ENCODE assay signal across 17 cellular contexts in genomic region chr10:75051308-75051707, GRCh38.
"Had no signal": no experiment of that assay in that cellular context is flagged by ENCODE, and none has a peak within 500 bp of the region (broad histone marks: within the 10 kb centered on the region; RNA-seq: fewer than 3 reads in every experiment).

No MANE protein-coding gene starts in this region.

- H3K9me3 ChIP-seq: colonic mucosa, psoas muscle, right lobe of liver, thoracic aorta, transverse colon had no signal

- H3K27me3 ChIP-seq: colonic mucosa, hepatocyte, right lobe of liver, transverse colon had no signal

- H3K36me3 Mint-ChIP-seq: natural killer cell; stimulated activated naive B cell treated with anti-CD40 and anti-IgM and Interleukin-4, amounts not matched to agents 10 μg/mL and 1 μg/mL and 100 μg/mL, for 72 hours had no signal

- ATAC-seq: left lobe of liver; natural killer cell; stimulated activated naive B cell treated with anti-CD40 and anti-IgM and Interleukin-4, amounts not matched to agents 10 μg/mL and 1 μg/mL and 100 μg/mL, for 72 hours; stimulated activated naive CD8-positive, alpha-beta T cell treated with anti-CD3 and anti-CD28 coated beads, Interleukin-15, amount 100 ng/mL, for 72 hours had no signal

- H3K36me3 ChIP-seq: colonic mucosa, right lobe of liver, thoracic aorta, transverse colon had no signal

- H3K27me3 Mint-ChIP-seq: stimulated activated naive B cell treated with anti-CD40 and anti-IgM and Interleukin-4, amounts not matched to agents 10 μg/mL and 1 μg/mL and 100 μg/mL, for 72 hours; stimulated activated naive CD8-positive, alpha-beta T cell treated with anti-CD3 and anti-CD28 coated beads, Interleukin-15, amount 100 ng/mL, for 72 hours had no signal

- DNase-seq: colonic mucosa; dermis blood vessel endothelial cell; effector CD4-positive, alpha-beta T cell; foreskin melanocyte; mammary epithelial cell; natural killer cell; psoas muscle; retina; stimulated activated CD4-positive, alpha-beta T cell treated with anti-CD3 and anti-CD28 coated beads, Interleukin-2, amount 100 ng/mL, for 24 hours; stimulated activated CD4-positive, alpha-beta T cell treated with anti-CD3 and anti-CD28 coated beads, Interleukin-4, amount 100 ng/mL, for 4 hours; stimulated activated naive B cell treated with anti-CD40 and anti-IgM and Interleukin-4, amounts not matched to agents 10 μg/mL and 1 μg/mL and 100 μg/mL, for 72 hours; stimulated activated naive CD8-positive, alpha-beta T cell treated with anti-CD3 and anti-CD28 coated beads, Interleukin-15, amount 100 ng/mL, for 72 hours; transverse colon had no signal

- H3K4me1 ChIP-seq: colonic mucosa, right lobe of liver, transverse colon had no signal

- H3K27ac ChIP-seq: colonic mucosa, hepatocyte, right lobe of liver, thoracic aorta, transverse colon had no signal

- H3K27ac Mint-ChIP-seq: natural killer cell; stimulated activated naive B cell treated with anti-CD40 and anti-IgM and Interleukin-4, amounts not matched to agents 10 μg/mL and 1 μg/mL and 100 μg/mL, for 72 hours had no signal

- H3K4me1 Mint-ChIP-seq: natural killer cell; stimulated activated naive B cell treated with anti-CD40 and anti-IgM and Interleukin-4, amounts not matched to agents 10 μg/mL and 1 μg/mL and 100 μg/mL, for 72 hours had no signal

- H3K9me3 Mint-ChIP-seq: natural killer cell; stimulated activated naive B cell treated with anti-CD40 and anti-IgM and Interleukin-4, amounts not matched to agents 10 μg/mL and 1 μg/mL and 100 μg/mL, for 72 hours; stimulated activated naive CD8-positive, alpha-beta T cell treated with anti-CD3 and anti-CD28 coated beads, Interleukin-15, amount 100 ng/mL, for 72 hours had no signal

- H3K4me3 Mint-ChIP-seq: natural killer cell; stimulated activated naive B cell treated with anti-CD40 and anti-IgM and Interleukin-4, amounts not matched to agents 10 μg/mL and 1 μg/mL and 100 μg/mL, for 72 hours; stimulated activated naive CD8-positive, alpha-beta T cell treated with anti-CD3 and anti-CD28 coated beads, Interleukin-15, amount 100 ng/mL, for 72 hours had no signal

- H3K4me3 ChIP-seq: colonic mucosa, hepatocyte, psoas muscle, right lobe of liver, thoracic aorta, transverse colon had no signal
